ENCODE assay signal across 21 cellular contexts in genomic region chr1:44532567-44532944, GRCh38.
DNase-seq lines count a peak whose midpoint lies in the region; ATAC-seq, FAIRE-seq and TF ChIP-seq lines count a peak whose summit lies in the region.
"Had no signal": no experiment of that assay in that cellular context is flagged by ENCODE, and none has a peak within 500 bp of the region (broad histone marks: within the 10 kb centered on the region; RNA-seq: fewer than 3 reads in every experiment).

No MANE protein-coding gene starts in this region.

- H3K79me1 ChIP-seq in mesendoderm (ENCODE audit: low read length) = no peaks in the 10 kb centered on the region

- H4K5ac ChIP-seq in mesendoderm (ENCODE audit: low read length) = no peak overlapping the region

- no peaks in the 10 kb centered on the region for H3K9me3 Mint-ChIP-seq in natural killer cell treated with Interleukin-12 subunit alpha and Interleukin-12 subunit beta and Interleukin-15 and Interleukin-18, amount 100 ng/mL, for 72 hours
- H3K9me3 Mint-ChIP-seq in natural killer cell = no peaks in the 10 kb centered on the region
- H3K9me3 Mint-ChIP-seq: activated B cell treated with CpG ODN at 0.5 μM for 24 hours; naive thymus-derived CD8-positive, alpha-beta T cell had no signal

- no peak for DNase-seq in natural killer cell treated with Interleukin-12 subunit alpha and Interleukin-12 subunit beta and Interleukin-15 and Interleukin-18, amount 100 ng/mL, for 72 hours (ENCODE audit: low spot score)
- no peak for DNase-seq in natural killer cell
- DNase-seq in K562 (ENCODE audit: extremely low read depth in 1 of 4, low spot score in 3 of 4) = peak in 3 of 4 experiments; percentile 38 to 52 (median 42)
- DNase-seq in mesendoderm = peak; percentile 34
- DNase-seq in tibial nerve (ENCODE audit: low spot score in 2 of 2) = no peak
- DNase-seq: activated B cell treated with CpG ODN at 0.5 μM for 24 hours; activated naive CD4-positive, alpha-beta T cell treated with anti-CD3 and anti-CD28 coated beads, Interleukin-2, amount 50 U/mL, for 16 hours; central memory CD4-positive, alpha-beta T cell; left cardiac atrium; MM.1S; naive thymus-derived CD8-positive, alpha-beta T cell; NCI-H2107; NCI-H446 treated with DMSO at 0.1 percent for 48 hours; Right ventricle myocardium superior; stimulated activated CD8-positive, alpha-beta memory T cell treated with anti-CD3 and anti-CD28 coated beads, Interleukin-4, amount 100 ng/mL, for 48 hours; stomach had no signal

- ATAC-seq in natural killer cell treated with Interleukin-12 subunit alpha and Interleukin-12 subunit beta and Interleukin-15 and Interleukin-18, amount 100 ng/mL, for 72 hours = no peak
- no peak for ATAC-seq in natural killer cell
- ATAC-seq in K562 = peak; percentile 60
- no peak for ATAC-seq in GM18519 (IDR thresholded peaks at IDR 0.05; ENCODE audit: low FRiP score, unreplicated experiment)
- ATAC-seq in GM21360 (IDR thresholded peaks at IDR 0.05; ENCODE audit: unreplicated experiment) = no peak
- ATAC-seq in HG02571 (IDR thresholded peaks at IDR 0.05; ENCODE audit: unreplicated experiment) = no peak
- ATAC-seq: naive thymus-derived CD8-positive, alpha-beta T cell had no signal

- no peak overlapping the region for H2BK120ac ChIP-seq in mesendoderm (ENCODE audit: low read depth, low read length)

- H4K20me1 ChIP-seq in K562 (replicated peaks; ENCODE audit: control insufficient read depth, insufficient read depth, low read length) = no peaks in the 10 kb centered on the region

- POLR2A ChIA-PET in K562 (lab: Yijun Ruan, JAX) = interaction anchor here (0.6 to 3.3 kb wide), 9 partner anchors 10 to 189 kb away, joined by 3 to 21 read pairs (median 4); no protein-coding TSS in a partner anchor

- in situ Hi-C loops in K562 (cut with MboI) = no loop called here

- H3K9me3 ChIP-seq in K562 (replicated peaks; ENCODE audit: control insufficient read depth, insufficient read depth, low read depth, low read length) = no peaks in the 10 kb centered on the region
- H3K9me3 ChIP-seq in tibial nerve = no peaks in the 10 kb centered on the region
- H3K9me3 ChIP-seq: stomach had no signal

- H3K4ac ChIP-seq in mesendoderm (ENCODE audit: low read depth, low read length) = no peak overlapping the region

- FAIRE-seq in K562 (lab: Jason Lieb, UNC) = no peak

- peak overlapping the region; percentile 0 to 56 for H3K27ac Mint-ChIP-seq in natural killer cell treated with Interleukin-12 subunit alpha and Interleukin-12 subunit beta and Interleukin-15 and Interleukin-18, amount 100 ng/mL, for 72 hours
- H3K27ac Mint-ChIP-seq in natural killer cell = no peak overlapping the region
- H3K27ac Mint-ChIP-seq: activated B cell treated with CpG ODN at 0.5 μM for 24 hours, type B pancreatic cell had no signal

- no peaks in the 10 kb centered on the region for H3K36me3 ChIP-seq in K562 (ENCODE audit: control insufficient read depth, insufficient read depth, low read length)
- H3K36me3 ChIP-seq in mesendoderm (ENCODE audit: control insufficient read depth, insufficient read depth, low read length) = no peaks in the 10 kb centered on the region
- no peaks in the 10 kb centered on the region for H3K36me3 ChIP-seq in tibial nerve
- H3K36me3 ChIP-seq: stomach had no signal

- no peak overlapping the region for H2BK15ac ChIP-seq in mesendoderm (replicated peaks; ENCODE audit: low read depth)

- H3K4me1 ChIP-seq in K562 (replicated peaks in 1 of 2; ENCODE audit: control insufficient read depth in 2 of 2, insufficient read depth in 2 of 2, low read length in 2 of 2) (peaks cover 9 to 27% of the 10 kb centered on the region in 2 experiments; a peak in 4 of 5 replicates), mesendoderm (ENCODE audit: control insufficient read depth, low read depth, low read length) (peaks cover 16% of the 10 kb centered on the region), tibial nerve (no peaks in the 10 kb centered on the region)
- H3K4me1 ChIP-seq: parathyroid adenoma, stomach had no signal

- H3K18ac ChIP-seq in mesendoderm (ENCODE audit: low read length) = no peak overlapping the region

- H3K56ac ChIP-seq in mesendoderm (ENCODE audit: low read length) = no peak overlapping the region

- peaks cover 6 to 13% of the 10 kb centered on the region in 2 donors for H3K4me1 Mint-ChIP-seq in natural killer cell treated with Interleukin-12 subunit alpha and Interleukin-12 subunit beta and Interleukin-15 and Interleukin-18, amount 100 ng/mL, for 72 hours (ENCODE audit: low read depth in 2 of 2)
- no peaks in the 10 kb centered on the region for H3K4me1 Mint-ChIP-seq in natural killer cell
- H3K4me1 Mint-ChIP-seq: activated B cell treated with CpG ODN at 0.5 μM for 24 hours; naive thymus-derived CD8-positive, alpha-beta T cell had no signal

- no peak overlapping the region for H3K23ac ChIP-seq in mesendoderm (ENCODE audit: low read length)

- H3K36me3 Mint-ChIP-seq in natural killer cell treated with Interleukin-12 subunit alpha and Interleukin-12 subunit beta and Interleukin-15 and Interleukin-18, amount 100 ng/mL, for 72 hours = no peaks in the 10 kb centered on the region
- no peaks in the 10 kb centered on the region for H3K36me3 Mint-ChIP-seq in natural killer cell
- H3K36me3 Mint-ChIP-seq: naive thymus-derived CD8-positive, alpha-beta T cell; type B pancreatic cell had no signal

- H3K4me3 ChIP-seq in K562 (no peak overlapping the region), mesendoderm (ENCODE audit: low read length) (no peak overlapping the region), tibial nerve (no peak overlapping the region)
- H3K4me3 ChIP-seq: stomach had no signal

- intact Hi-C loops in natural killer cell (cut with micrococcal nuclease) (no loop called here), K562 (cut with micrococcal nuclease) (no loop called here)

- CTCF ChIA-PET in K562 (lab: Yijun Ruan, JAX; ENCODE audit: low intra/inter-chr PET ratio) = no interaction called here

- WGBS in K562 (ENCODE audit: insufficient coverage, low coverage, missing lambda C conversion rate) = 23% methylated on average over 3 of the region's 3 CpGs
- no CpG with 5 or more reads among the region's 3 CpGs for WGBS in mesendoderm (ENCODE audit: extremely low coverage, insufficient coverage, low lambda C conversion rate)
- WGBS in tibial nerve, 2 donors = 45 to 47% methylated on average over 3 of the region's 3 CpGs

- H2BK5ac ChIP-seq in mesendoderm (ENCODE audit: low read length) = no peak overlapping the region

- H2AFZ ChIP-seq in K562 (ENCODE audit: low read depth, low read length) = peak overlapping the region; percentile 6; the same call in 1 of the 2 replicates
- H2AFZ ChIP-seq: parathyroid adenoma had no signal

- peak overlapping the region; percentile 73 for H2AK5ac ChIP-seq in mesendoderm (ENCODE audit: low read length)

- no peak overlapping the region for H4K8ac ChIP-seq in mesendoderm (ENCODE audit: low read depth, low read length)

- TF ChIP-seq RAD21 in K562 (CRISPR knock-in tag; conservative IDR thresholded peaks at IDR 0.05 in 1 of 2, IDR thresholded peaks at IDR 0.05 in 1 of 2) = no peak

- H3K27ac ChIP-seq in K562 (ENCODE audit: extremely low read depth, low read depth, low read length) = peak overlapping the region; percentile 55; the same call in 2 of the 3 replicates
- no peak overlapping the region for H3K27ac ChIP-seq in mesendoderm (ENCODE audit: low read depth, low read length)
- no peak overlapping the region for H3K27ac ChIP-seq in tibial nerve
- H3K27ac ChIP-seq: parathyroid adenoma, stomach had no signal

- H3K4me2 ChIP-seq in K562 (ENCODE audit: insufficient read depth, low read length) = peak overlapping the region; percentile 67; the same call in 1 of the 2 replicates
- H3K4me2 ChIP-seq in mesendoderm (ENCODE audit: low read length) = no peak overlapping the region

- no peak for TF ChIP-seq CTCF in natural killer cell (IDR thresholded peaks at IDR 0.05)
- TF ChIP-seq CTCF in K562 (IDR thresholded peaks at IDR 0.05 in 2 of 3, conservative IDR thresholded peaks at IDR 0.05 in 1 of 3; ENCODE audit: insufficient read depth in 2 of 3, low read depth in 1 of 3, low read length in 3 of 3) = no peak
- TF ChIP-seq CTCF in tibial nerve (IDR thresholded peaks at IDR 0.05) = no peak

- H3K9me1 ChIP-seq in K562 (ENCODE audit: control insufficient read depth, insufficient read depth, low read length) = no peaks in the 10 kb centered on the region

- TF ChIP-seq EP300 in K562 (IDR thresholded peaks at IDR 0.05; ENCODE audit: low read length) (no peak), tibial nerve (IDR thresholded peaks at IDR 0.05) (no peak)

- H3K27me3 Mint-ChIP-seq in natural killer cell treated with Interleukin-12 subunit alpha and Interleukin-12 subunit beta and Interleukin-15 and Interleukin-18, amount 100 ng/mL, for 72 hours = peaks cover 5 to 7% of the 10 kb centered on the region in 2 donors
- peaks cover 0 to 3% of the 10 kb centered on the region in 2 donors for H3K27me3 Mint-ChIP-seq in natural killer cell (ENCODE audit: low read depth in 2 of 2)

- TF ChIP-seq POLR2A in K562 (conservative IDR thresholded peaks at IDR 0.05) (no peak), tibial nerve (IDR thresholded peaks at IDR 0.05) (no peak)

- H3K9ac ChIP-seq in K562 (ENCODE audit: insufficient read depth in 1 of 2, low read depth in 2 of 2, low read length in 2 of 2) = peak overlapping the region in 1 of 2 experiments; percentile 75; a peak in 1 of 4 replicates
- H3K9ac ChIP-seq in mesendoderm (ENCODE audit: low read length) = no peak overlapping the region
- H3K9ac ChIP-seq: parathyroid adenoma had no signal

- H3K4me3 Mint-ChIP-seq in natural killer cell treated with Interleukin-12 subunit alpha and Interleukin-12 subunit beta and Interleukin-15 and Interleukin-18, amount 100 ng/mL, for 72 hours = peak overlapping the region; percentile 43
- no peak overlapping the region for H3K4me3 Mint-ChIP-seq in natural killer cell
- H3K4me3 Mint-ChIP-seq: activated B cell treated with CpG ODN at 0.5 μM for 24 hours; naive thymus-derived CD8-positive, alpha-beta T cell; type B pancreatic cell had no signal

- no TSS peak for BruUV-seq in K562 (replicated peaks; lab: Mats Ljungman, UMichigan)

- H3K27me3 ChIP-seq in K562 (ENCODE audit: control insufficient read depth in 2 of 2, insufficient read depth in 2 of 2, low read length in 2 of 2) (no peaks in the 10 kb centered on the region), mesendoderm (ENCODE audit: insufficient read depth, low read length, poor library complexity) (no peaks in the 10 kb centered on the region), tibial nerve (peaks cover 0 to 3% of the 10 kb centered on the region in 2 donors)

- no peaks in the 10 kb centered on the region for H3K79me2 ChIP-seq in K562 (ENCODE audit: control insufficient read depth, insufficient read depth, low read length)
- H3K79me2 ChIP-seq in mesendoderm (ENCODE audit: control insufficient read depth, insufficient read depth, low read length) = no peaks in the 10 kb centered on the region
- H3K79me2 ChIP-seq: parathyroid adenoma had no signal

Comparison
In these comparisons a context has a peak if more than half of its experiments do, and no peak if none do; other contexts are left out.
1. H3K27ac Mint-ChIP-seq: peak in natural killer cell treated with Interleukin-12 subunit alpha and Interleukin-12 subunit beta and Interleukin-15 and Interleukin-18, amount 100 ng/mL, for 72 hours (2 of 2); none in natural killer cell (0 of 2).
2. DNase-seq: peak in K562 (3 of 4) and mesendoderm (single experiment); none in natural killer cell treated with Interleukin-12 subunit alpha and Interleukin-12 subunit beta and Interleukin-15 and Interleukin-18, amount 100 ng/mL, for 72 hours (single experiment), natural killer cell (single experiment) and tibial nerve (0 of 2).